In the genomic region with DNA sequence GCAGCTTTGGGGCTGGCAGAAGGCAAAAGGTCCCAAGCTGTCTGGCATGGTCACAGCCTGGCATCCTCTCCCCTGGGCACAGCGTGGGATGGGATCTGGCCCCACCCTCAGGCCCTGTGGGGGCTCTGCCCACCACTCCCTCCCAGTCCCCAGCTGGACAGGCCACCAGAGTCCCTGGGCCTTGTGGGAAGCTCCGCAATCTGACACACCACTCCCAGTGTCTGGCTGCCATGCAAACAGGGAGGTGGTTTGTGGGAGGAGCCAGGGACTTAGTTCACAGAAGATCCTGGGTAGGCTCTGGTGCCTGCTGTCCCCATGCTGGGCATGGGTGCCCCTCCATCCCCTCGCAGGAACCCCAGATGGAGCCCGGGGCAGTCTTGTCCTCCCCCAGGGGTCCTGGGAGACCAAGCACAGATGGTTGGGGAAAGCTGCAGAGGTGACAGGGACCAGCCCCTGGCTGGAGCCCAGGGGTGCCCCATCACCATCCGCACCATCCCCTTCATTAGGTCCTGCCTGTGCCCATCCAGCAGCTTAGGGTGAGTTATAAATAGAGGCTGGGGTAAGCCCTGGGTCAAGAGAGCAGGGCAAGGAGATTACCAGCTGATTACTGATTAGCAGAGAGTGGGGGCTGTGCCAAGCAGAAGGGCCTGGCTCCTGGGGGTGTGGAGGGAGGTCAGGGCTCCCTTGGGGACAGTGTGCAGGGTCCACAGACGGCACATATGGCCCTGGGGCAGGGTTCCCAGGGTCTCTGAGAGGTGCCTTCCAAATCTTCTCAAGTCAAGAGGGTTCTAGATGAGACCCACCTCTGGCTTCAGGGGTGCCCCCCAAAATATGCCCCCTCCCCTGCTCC, we compare ENCODE assay signal across 21 cellular contexts. TPM values are rescaled to one million over a fixed set of nuclear protein-coding genes. Genes with fewer than 3 reads are reported as not detected.
A peak's percentile ranks its signal among the peaks of the same experiment; 100 is the strongest.
DNase-seq lines count a peak whose midpoint lies in the region; ATAC-seq and TF ChIP-seq lines count a peak whose summit lies in the region.
"Had no signal": no experiment of that assay in that cellular context is flagged by ENCODE, and none has a peak within 500 bp of the region (broad histone marks: within the 10 kb centered on the region; RNA-seq: fewer than 3 reads in every experiment).

No MANE protein-coding gene starts in this region.

- peak overlapping the region; percentile 26 for H3K27ac Mint-ChIP-seq in activated T-cell treated with anti-CD3 and anti-CD28 coated beads, Interleukin-2, amount 50 U/mL, for 24 hours
- peak overlapping the region; percentile 68 for H3K27ac Mint-ChIP-seq in stimulated activated naive B cell treated with anti-CD40 and anti-IgM and Interleukin-4, amounts not matched to agents 10 μg/mL and 1 μg/mL and 100 μg/mL, for 72 hours
- H3K27ac Mint-ChIP-seq: activated CD8-positive, alpha-beta T cell treated with anti-CD3 and anti-CD28 coated beads, Interleukin-2, amount 10 ng/mL, durations not matched to agents 7 days and 5 days; B cell; WTC11 had no signal

- no peak overlapping the region for H3K9ac ChIP-seq in Karpas-422 (ENCODE audit: low read length)

- H3K27me3 ChIP-seq in Karpas-422 (ENCODE audit: low read length): no peaks in the 10 kb centered on the region
- H3K27me3 ChIP-seq: MG63 had no signal

- H3K9me3 Mint-ChIP-seq in activated T-cell treated with anti-CD3 and anti-CD28 coated beads, Interleukin-2, amount 50 U/mL, for 24 hours: no peaks in the 10 kb centered on the region
- no peaks in the 10 kb centered on the region for H3K9me3 Mint-ChIP-seq in stimulated activated naive B cell treated with anti-CD40 and anti-IgM and Interleukin-4, amounts not matched to agents 10 μg/mL and 1 μg/mL and 100 μg/mL, for 72 hours
- H3K9me3 Mint-ChIP-seq in activated T-cell treated with anti-CD3 and anti-CD28 coated beads, Interleukin-2, amount 50 U/mL, for 4 hours: no peaks in the 10 kb centered on the region
- H3K9me3 Mint-ChIP-seq: effector memory CD8-positive, alpha-beta T cell; WTC11 had no signal

- H3K4me1 Mint-ChIP-seq in activated T-cell treated with anti-CD3 and anti-CD28 coated beads, Interleukin-2, amount 50 U/mL, for 24 hours (ENCODE audit: low read depth): peaks cover 2% of the 10 kb centered on the region
- peaks cover 10 to 21% of the 10 kb centered on the region in 2 donors for H3K4me1 Mint-ChIP-seq in stimulated activated naive B cell treated with anti-CD40 and anti-IgM and Interleukin-4, amounts not matched to agents 10 μg/mL and 1 μg/mL and 100 μg/mL, for 72 hours
- H3K4me1 Mint-ChIP-seq in activated T-cell treated with anti-CD3 and anti-CD28 coated beads, Interleukin-2, amount 50 U/mL, for 4 hours (ENCODE audit: low read depth): no peaks in the 10 kb centered on the region
- H3K4me1 Mint-ChIP-seq: WTC11 had no signal

- H3K27ac ChIP-seq in Karpas-422 (ENCODE audit: low read length): no peak overlapping the region
- H3K27ac ChIP-seq: adrenal gland, suprapubic skin had no signal

- H3K4me1 ChIP-seq in Karpas-422 (ENCODE audit: low read length): peaks cover 8% of the 10 kb centered on the region

- H2AFZ ChIP-seq in Karpas-422 (ENCODE audit: low read length): no peak overlapping the region

- H3K4me3 ChIP-seq in Karpas-422 (ENCODE audit: low read length): no peak overlapping the region
- H3K4me3 ChIP-seq: adrenal gland, MG63, suprapubic skin had no signal

- H3K36me3 Mint-ChIP-seq in activated T-cell treated with anti-CD3 and anti-CD28 coated beads, Interleukin-2, amount 50 U/mL, for 24 hours (ENCODE audit: low read depth): peaks cover 13% of the 10 kb centered on the region
- peaks cover 19 to 24% of the 10 kb centered on the region in 2 donors for H3K36me3 Mint-ChIP-seq in stimulated activated naive B cell treated with anti-CD40 and anti-IgM and Interleukin-4, amounts not matched to agents 10 μg/mL and 1 μg/mL and 100 μg/mL, for 72 hours
- H3K36me3 Mint-ChIP-seq in activated T-cell treated with anti-CD3 and anti-CD28 coated beads, Interleukin-2, amount 50 U/mL, for 4 hours (ENCODE audit: insufficient read depth): peaks cover 3% of the 10 kb centered on the region
- H3K36me3 Mint-ChIP-seq: WTC11 had no signal

- no peak overlapping the region for H3K4me2 ChIP-seq in Karpas-422 (ENCODE audit: low read depth, low read length, poor library complexity, severe bottlenecking)

- peak; percentile 46 for ATAC-seq in SK-N-SH treated with all-trans-retinoic acid at 6 μM for 48 hours
- no peak for ATAC-seq in stimulated activated naive B cell treated with anti-CD40 and anti-IgM and Interleukin-4, amounts not matched to agents 10 μg/mL and 1 μg/mL and 100 μg/mL, for 72 hours (replicated peaks)
- no peak for ATAC-seq in HG03045 (IDR thresholded peaks at IDR 0.05; ENCODE audit: unreplicated experiment)
- ATAC-seq in activated T-cell treated with anti-CD3 and anti-CD28 coated beads, Interleukin-2, amount 50 U/mL, for 4 hours: no peak
- ATAC-seq: activated CD8-positive, alpha-beta T cell treated with anti-CD3 and anti-CD28 coated beads, Interleukin-2, amount 10 ng/mL, durations not matched to agents 7 days and 5 days; left lobe of liver; WTC11 had no signal

- no peaks in the 10 kb centered on the region for H3K79me2 ChIP-seq in Karpas-422 (ENCODE audit: low read length)

- H3K9me2 ChIP-seq in Karpas-422 (replicated peaks; ENCODE audit: insufficient read depth, low read length): no peaks in the 10 kb centered on the region

- no peaks in the 10 kb centered on the region for H4K20me1 ChIP-seq in Karpas-422 (ENCODE audit: insufficient read depth, low read depth, low read length)

- H3K4me3 Mint-ChIP-seq in activated T-cell treated with anti-CD3 and anti-CD28 coated beads, Interleukin-2, amount 50 U/mL, for 24 hours: no peak overlapping the region
- no peak overlapping the region for H3K4me3 Mint-ChIP-seq in stimulated activated naive B cell treated with anti-CD40 and anti-IgM and Interleukin-4, amounts not matched to agents 10 μg/mL and 1 μg/mL and 100 μg/mL, for 72 hours
- H3K4me3 Mint-ChIP-seq in activated T-cell treated with anti-CD3 and anti-CD28 coated beads, Interleukin-2, amount 50 U/mL, for 4 hours: no peak overlapping the region
- H3K4me3 Mint-ChIP-seq: activated CD8-positive, alpha-beta T cell treated with anti-CD3 and anti-CD28 coated beads, Interleukin-2, amount 10 ng/mL, durations not matched to agents 7 days and 5 days; B cell; effector memory CD8-positive, alpha-beta T cell; WTC11 had no signal

- no peaks in the 10 kb centered on the region for H3K36me3 ChIP-seq in Karpas-422 (ENCODE audit: insufficient read depth, low read length)
- H3K36me3 ChIP-seq: adrenal gland had no signal

- DNase-seq in activated T-cell treated with anti-CD3 and anti-CD28 coated beads, Interleukin-2, amount 50 U/mL, for 24 hours: no peak
- DNase-seq in activated T-cell treated with anti-CD3 and anti-CD28 coated beads, Interleukin-2, amount 50 U/mL, for 1 hour: no peak
- DNase-seq in Karpas-422 (peak; percentile 69), epidermal melanocyte (ENCODE audit: insufficient read length, low spot score) (no peak)
- DNase-seq in stimulated activated naive B cell treated with anti-CD40 and anti-IgM and Interleukin-4, amounts not matched to agents 10 μg/mL and 1 μg/mL and 100 μg/mL, for 72 hours: no peak
- no peak for DNase-seq in activated T-cell treated with anti-CD3 and anti-CD28 coated beads, Interleukin-2, amount 50 U/mL, for 4 hours
- DNase-seq: activated CD8-positive, alpha-beta T cell treated with anti-CD3 and anti-CD28 coated beads, Interleukin-2, amount 10 ng/mL, durations not matched to agents 7 days and 5 days; adrenal gland; central memory CD4-positive, alpha-beta T cell; DMS153; effector memory CD8-positive, alpha-beta T cell; MG63; NCI-H2107; stimulated activated CD4-positive, alpha-beta T cell treated with anti-CD3 and anti-CD28 coated beads, Interleukin-2, amount 100 ng/mL, for 48 hours; T-helper 1 cell had no signal

- peaks cover 26% of the 10 kb centered on the region for H3K27me3 Mint-ChIP-seq in activated T-cell treated with anti-CD3 and anti-CD28 coated beads, Interleukin-2, amount 50 U/mL, for 24 hours
- peaks cover 20% of the 10 kb centered on the region in 2 donors for H3K27me3 Mint-ChIP-seq in stimulated activated naive B cell treated with anti-CD40 and anti-IgM and Interleukin-4, amounts not matched to agents 10 μg/mL and 1 μg/mL and 100 μg/mL, for 72 hours
- H3K27me3 Mint-ChIP-seq in activated T-cell treated with anti-CD3 and anti-CD28 coated beads, Interleukin-2, amount 50 U/mL, for 4 hours (ENCODE audit: low read depth): peaks cover 16% of the 10 kb centered on the region

- H3K9me3 ChIP-seq in Karpas-422 (ENCODE audit: low read length): peaks cover 12% of the 10 kb centered on the region; the same call in 1 of the 2 replicates
- H3K9me3 ChIP-seq: adrenal gland, MG63, suprapubic skin had no signal

TF ChIP-seq in SK-N-SH treated with all-trans-retinoic acid at 6 μM for 48 hours, 23 proteins besides CTCF, POLR2A, EP300 and RAD21:
- TF ChIP-seq ESRRG (CRISPR knock-in tag; IDR thresholded peaks at IDR 0.05): no peak

RNA-seq across cellular contexts. Expression of gene FSCN2, which starts 6.2 kb away (rescaled TPM):
- 0.63 and 1.2 TPM in 2 replicates for total RNA-seq in Karpas-422 (2014; rRNA removed; shearing (Covaris generic); ENCODE audit: low replicate concordance)
- total RNA-seq in activated T-cell treated with anti-CD3 and anti-CD28 coated beads, Interleukin-2, amount 50 U/mL, for 4 hours: under 1 TPM in 2 of 3 donors, not detected in 1; 0.33 to 0.58 TPM

RNA-seq across cellular contexts. Expression of gene FAAP100, which starts 17.8 kb away (rescaled TPM):
- total RNA-seq in Karpas-422 (2014; rRNA removed; shearing (Covaris generic); ENCODE audit: low replicate concordance): 14.8 and 30.9 TPM in 2 replicates
- total RNA-seq in activated T-cell treated with anti-CD3 and anti-CD28 coated beads, Interleukin-2, amount 50 U/mL, for 4 hours: 10 to 100 TPM; 59.3 to 63.3 (median 61.6) TPM

RNA-seq across cellular contexts. Expression of gene ACTG1, which starts 21.8 kb away (rescaled TPM):
- 2,634 and 2,913 TPM in 2 replicates for total RNA-seq in Karpas-422 (2014; rRNA removed; shearing (Covaris generic); ENCODE audit: low replicate concordance)
- 1,000 to 10,000 TPM; 3,953 to 4,676 (median 4,016) TPM for total RNA-seq in activated T-cell treated with anti-CD3 and anti-CD28 coated beads, Interleukin-2, amount 50 U/mL, for 4 hours
